ENCODE assay signal across 2 cellular contexts in the genomic region with DNA sequence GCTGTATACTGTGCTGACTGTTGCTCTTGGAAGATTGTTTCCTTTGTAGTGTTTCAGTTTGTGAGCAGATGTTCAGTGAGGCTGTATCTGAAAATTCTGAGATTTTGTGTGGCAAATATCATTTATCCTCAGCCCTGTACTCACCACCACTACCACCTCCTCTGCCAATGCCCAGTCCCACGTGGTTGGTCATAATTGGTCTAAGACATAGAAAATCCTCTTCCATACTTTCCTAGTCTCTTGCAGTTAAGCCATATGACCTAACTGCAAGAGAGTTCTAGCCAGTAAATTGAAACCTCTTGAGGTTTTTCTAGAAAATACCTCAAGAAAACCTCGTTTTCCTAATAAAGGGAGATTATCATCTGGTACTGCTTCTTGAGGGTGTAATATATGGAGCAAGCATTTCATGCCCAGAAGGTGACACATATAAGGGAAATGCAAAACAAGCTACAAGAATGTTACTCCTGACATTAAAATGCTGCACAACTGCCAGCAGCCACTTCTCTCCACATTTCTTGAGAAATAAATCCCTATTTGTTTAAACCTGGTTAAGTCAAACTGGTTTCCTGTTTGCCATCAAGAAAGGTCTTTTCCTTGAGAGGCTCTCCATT.
TF ChIP-seq lines count a peak whose summit lies in the region.

No MANE protein-coding gene starts in this region.

TF ChIP-seq in HepG2, 621 proteins besides CTCF, POLR2A, EP300 and RAD21 (continued from another document):
- no peak for TF ChIP-seq U2AF1 (optimal IDR thresholded peaks at IDR 0.05; ENCODE audit: low read depth, low read length)
- TF ChIP-seq, protein P1, sequence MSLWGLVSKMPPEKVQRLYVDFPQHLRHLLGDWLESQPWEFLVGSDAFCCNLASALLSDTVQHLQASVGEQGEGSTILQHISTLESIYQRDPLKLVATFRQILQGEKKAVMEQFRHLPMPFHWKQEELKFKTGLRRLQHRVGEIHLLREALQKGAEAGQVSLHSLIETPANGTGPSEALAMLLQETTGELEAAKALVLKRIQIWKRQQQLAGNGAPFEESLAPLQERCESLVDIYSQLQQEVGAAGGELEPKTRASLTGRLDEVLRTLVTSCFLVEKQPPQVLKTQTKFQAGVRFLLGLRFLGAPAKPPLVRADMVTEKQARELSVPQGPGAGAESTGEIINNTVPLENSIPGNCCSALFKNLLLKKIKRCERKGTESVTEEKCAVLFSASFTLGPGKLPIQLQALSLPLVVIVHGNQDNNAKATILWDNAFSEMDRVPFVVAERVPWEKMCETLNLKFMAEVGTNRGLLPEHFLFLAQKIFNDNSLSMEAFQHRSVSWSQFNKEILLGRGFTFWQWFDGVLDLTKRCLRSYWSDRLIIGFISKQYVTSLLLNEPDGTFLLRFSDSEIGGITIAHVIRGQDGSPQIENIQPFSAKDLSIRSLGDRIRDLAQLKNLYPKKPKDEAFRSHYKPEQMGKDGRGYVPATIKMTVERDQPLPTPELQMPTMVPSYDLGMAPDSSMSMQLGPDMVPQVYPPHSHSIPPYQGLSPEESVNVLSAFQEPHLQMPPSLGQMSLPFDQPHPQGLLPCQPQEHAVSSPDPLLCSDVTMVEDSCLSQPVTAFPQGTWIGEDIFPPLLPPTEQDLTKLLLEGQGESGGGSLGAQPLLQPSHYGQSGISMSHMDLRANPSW (CRISPR knock-in tag; IDR thresholded peaks at IDR 0.05; ENCODE audit: borderline replicate concordance) = no peak
- TF ChIP-seq ZFAT (CRISPR knock-in tag; conservative IDR thresholded peaks at IDR 0.05) = no peak
- TF ChIP-seq KLF11 (CRISPR knock-in tag; IDR thresholded peaks at IDR 0.05) = no peak

TF ChIP-seq in WTC11, 78 proteins besides CTCF, POLR2A, EP300 and RAD21 (continued from another document):
- TF ChIP-seq IRF1 (CRISPR knock-in tag; IDR thresholded peaks at IDR 0.05) (no peak), CDX4 (CRISPR knock-in tag; IDR thresholded peaks at IDR 0.05; ENCODE audit: borderline replicate concordance) (no peak), TP53 (CRISPR knock-in tag; IDR thresholded peaks at IDR 0.05) (no peak), ATF1 (CRISPR knock-in tag; IDR thresholded peaks at IDR 0.05) (no peak), ATF3 (CRISPR knock-in tag; conservative IDR thresholded peaks at IDR 0.05) (no peak)
